8 cellular contexts compared by ENCODE assay signal in genomic region chr10:73730153-73730906, GRCh38. TPM values are rescaled to one million over a fixed set of nuclear protein-coding genes. Genes with fewer than 3 reads are reported as not detected.
A peak's percentile ranks its signal among the peaks of the same experiment; 100 is the strongest.
DNase-seq lines count a peak whose midpoint lies in the region; ATAC-seq and TF ChIP-seq lines count a peak whose summit lies in the region.

No MANE protein-coding gene starts in this region.

- TF ChIP-seq CTCF in AG09319 (IDR thresholded peaks at IDR 0.05; ENCODE audit: low read depth, low read length) (no peak), kidney epithelial cell (IDR thresholded peaks at IDR 0.05; ENCODE audit: insufficient read depth, low read length, poor library complexity, severe bottlenecking) (no peak)

- DNase-seq in AG09319 (ENCODE audit: extremely low read depth, low read depth): peak; percentile 46
- peak; percentile 55 for DNase-seq in NCI-H446 treated with DMSO at 0.1 percent for 48 hours (lab: John Stamatoyannopoulos, UW)
- DNase-seq in activated CD4-positive, alpha-beta T cell treated with anti-CD3 and anti-CD28 coated beads for 24 hours (ENCODE audit: low read depth in 2 of 2): peak; percentile 88 to 89
- peak; percentile 83 for DNase-seq in cerebellum (ENCODE audit: low spot score)
- DNase-seq in kidney epithelial cell (ENCODE audit: low read depth): no peak
- peak; percentile 94 for DNase-seq in stimulated activated CD4-positive, alpha-beta T cell treated with anti-CD3 and anti-CD28 coated beads, Interleukin-15, amount 100 ng/mL, for 24 hours

- ATAC-seq in GM19025 (IDR thresholded peaks at IDR 0.05; ENCODE audit: low read depth, unreplicated experiment) (peak; percentile 81), HG03280 (IDR thresholded peaks at IDR 0.05; ENCODE audit: unreplicated experiment) (peak; percentile 91)

- H3K4me3 ChIP-seq in kidney epithelial cell (ENCODE audit: low read depth, low read length): peak overlapping the region; percentile 85

- peaks cover 2% of the 10 kb centered on the region for H3K36me3 ChIP-seq in kidney epithelial cell (ENCODE audit: control insufficient read depth, insufficient read depth, low read length)

- H3K27me3 ChIP-seq in kidney epithelial cell (ENCODE audit: control insufficient read depth, insufficient read depth, low read length): no peaks in the 10 kb centered on the region

RNA-seq across cellular contexts. Expression of gene SEC24C, which starts 13.8 kb away (rescaled TPM):
- total RNA-seq in cerebellum (44.0 TPM), kidney epithelial cell (61.0 and 70.9 TPM in 2 replicates)

RNA-seq across cellular contexts. Expression of gene AGAP5, which starts 32.4 kb away (rescaled TPM):
- total RNA-seq in cerebellum (9.6 TPM), kidney epithelial cell (2.6 and 2.9 TPM in 2 replicates)

RNA-seq across cellular contexts. Expression of gene CHCHD1, which starts 51.5 kb away (rescaled TPM):
- total RNA-seq in cerebellum (14.2 TPM), kidney epithelial cell (41.8 and 46.8 TPM in 2 replicates)

RNA-seq across cellular contexts. Expression of gene ZSWIM8, which starts 55.1 kb away (rescaled TPM):
- total RNA-seq in cerebellum: 43.0 TPM
- 66.7 and 90.8 TPM in 2 replicates for total RNA-seq in kidney epithelial cell
